In genomic region chr6:1244941-1245340, GRCh38 we compare ENCODE assay signal across 22 cellular contexts.
DNase-seq lines count a peak whose midpoint lies in the region; ATAC-seq and TF ChIP-seq lines count a peak whose summit lies in the region.
"Had no signal": no experiment of that assay in that cellular context is flagged by ENCODE, and none has a peak within 500 bp of the region (broad histone marks: within the 10 kb centered on the region; RNA-seq: fewer than 3 reads in every experiment).

No MANE protein-coding gene starts in this region.

- no peaks in the 10 kb centered on the region for H3K9me3 ChIP-seq in skeletal muscle satellite cell (replicated peaks; ENCODE audit: low read length)
- H3K9me3 ChIP-seq: HAP-1 had no signal

- H3K4me3 Mint-ChIP-seq in nephron progenitor cell: no peak overlapping the region
- H3K4me3 Mint-ChIP-seq: CD4-positive, CD25-positive, alpha-beta regulatory T cell had no signal

- peaks cover 9% of the 10 kb centered on the region for H3K4me1 Mint-ChIP-seq in nephron progenitor cell
- H3K4me1 Mint-ChIP-seq: CD4-positive, CD25-positive, alpha-beta regulatory T cell had no signal

- POLR2A ChIA-PET in HEK293T (lab: Yijun Ruan, JAX): no interaction called here

- TF ChIP-seq CTCF in epithelial cell of proximal tubule (conservative IDR thresholded peaks at IDR 0.05; ENCODE audit: low read depth, low read length) (no peak), nephron progenitor cell (IDR thresholded peaks at IDR 0.05) (no peak)

- peak overlapping the region; percentile 55 for H3K9ac ChIP-seq in skeletal muscle satellite cell (ENCODE audit: low read depth, low read length)
- H3K9ac ChIP-seq: KMS-11 had no signal

- no peaks in the 10 kb centered on the region for H3K9me3 Mint-ChIP-seq in nephron progenitor cell

- no peaks in the 10 kb centered on the region for H3K27me3 ChIP-seq in skeletal muscle satellite cell (ENCODE audit: control insufficient read depth, insufficient read depth, low read length)

- no peak for DNase-seq in HEK293T (ENCODE audit: extremely low spot score)
- DNase-seq in epithelial cell of proximal tubule (ENCODE audit: low read depth): peak; percentile 30
- peak; percentile 13 for DNase-seq in nephron progenitor cell
- no peak for DNase-seq in hepatic stellate cell (ENCODE audit: low spot score)
- DNase-seq: ACHN; CD4-positive, CD25-positive, alpha-beta regulatory T cell; COR-L47; DMS 273 treated with DMSO at 0.1 percent for 48 hours; DND-41; NCI-H1048; NCI-H146; NCI-H2081; NCI-H2171 treated with DMSO at 0.1 percent for 48 hours; NCI-H446; OCI-M1; SHP77 had no signal

- CTCF ChIA-PET in HEK293T (lab: Yijun Ruan, JAX): no interaction called here

- H3K4me3 ChIP-seq in epithelial cell of proximal tubule (ENCODE audit: low read depth, low read length): peak overlapping the region; percentile 3
- H3K4me3 ChIP-seq in skeletal muscle satellite cell (ENCODE audit: low read length): no peak overlapping the region
- H3K4me3 ChIP-seq: HAP-1, SK-N-MC had no signal

- H3K4me1 ChIP-seq in skeletal muscle satellite cell (ENCODE audit: control insufficient read depth, insufficient read depth, low read length): peaks cover 7% of the 10 kb centered on the region
- H3K4me1 ChIP-seq: HAP-1 had no signal

- H3K36me3 Mint-ChIP-seq in nephron progenitor cell (ENCODE audit: low read depth): no peaks in the 10 kb centered on the region
- H3K36me3 Mint-ChIP-seq: CD4-positive, CD25-positive, alpha-beta regulatory T cell had no signal

- ATAC-seq in GM19452 (IDR thresholded peaks at IDR 0.05; ENCODE audit: unreplicated experiment) (no peak), GM18861 (IDR thresholded peaks at IDR 0.05; ENCODE audit: unreplicated experiment) (no peak)

- peak overlapping the region; percentile 8 for H3K4me2 ChIP-seq in skeletal muscle satellite cell (ENCODE audit: low read length)
- H3K4me2 ChIP-seq: KMS-11 had no signal

- H3K27ac Mint-ChIP-seq in nephron progenitor cell: no peak overlapping the region
- H3K27ac Mint-ChIP-seq: CD4-positive, CD25-positive, alpha-beta regulatory T cell had no signal

- H3K36me3 ChIP-seq in skeletal muscle satellite cell (ENCODE audit: insufficient read depth, low read length): no peaks in the 10 kb centered on the region
- H3K36me3 ChIP-seq: HAP-1 had no signal

- H3K27me3 Mint-ChIP-seq in nephron progenitor cell (ENCODE audit: low read depth, poor library complexity): peaks cover 42% of the 10 kb centered on the region

TF ChIP-seq in HEK293T, 16 proteins besides CTCF, POLR2A, EP300 and RAD21:
- TF ChIP-seq FOXK2 (IDR thresholded peaks at IDR 0.05): no peak
- no peak for TF ChIP-seq ELF4 (IDR thresholded peaks at IDR 0.05)
- no peak for TF ChIP-seq CTBP1 (IDR thresholded peaks at IDR 0.05; ENCODE audit: borderline replicate concordance)
- TF ChIP-seq, protein P1, sequence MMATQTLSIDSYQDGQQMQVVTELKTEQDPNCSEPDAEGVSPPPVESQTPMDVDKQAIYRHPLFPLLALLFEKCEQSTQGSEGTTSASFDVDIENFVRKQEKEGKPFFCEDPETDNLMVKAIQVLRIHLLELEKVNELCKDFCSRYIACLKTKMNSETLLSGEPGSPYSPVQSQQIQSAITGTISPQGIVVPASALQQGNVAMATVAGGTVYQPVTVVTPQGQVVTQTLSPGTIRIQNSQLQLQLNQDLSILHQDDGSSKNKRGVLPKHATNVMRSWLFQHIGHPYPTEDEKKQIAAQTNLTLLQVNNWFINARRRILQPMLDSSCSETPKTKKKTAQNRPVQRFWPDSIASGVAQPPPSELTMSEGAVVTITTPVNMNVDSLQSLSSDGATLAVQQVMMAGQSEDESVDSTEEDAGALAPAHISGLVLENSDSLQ (IDR thresholded peaks at IDR 0.05): 0 out of 2 replicates have a peak, but pooled peaks have one; percentile 10
- no peak for TF ChIP-seq ARNT (IDR thresholded peaks at IDR 0.05)
- no peak for TF ChIP-seq SUZ12 (IDR thresholded peaks at IDR 0.05)
- TF ChIP-seq FOXA1 (IDR thresholded peaks at IDR 0.05): no peak
- TF ChIP-seq L3MBTL2 (conservative IDR thresholded peaks at IDR 0.05): no peak

Comparison
In these comparisons a context has a peak if more than half of its experiments do, and no peak if none do; other contexts are left out.
1. DNase-seq: peak in epithelial cell of proximal tubule (single experiment) and nephron progenitor cell (single experiment); none in HEK293T (single experiment) and hepatic stellate cell (single experiment).